In genomic region chr6:147204060-147204785, GRCh38 we compare ENCODE assay signal across 8 cellular contexts. TPM values are rescaled to one million over a fixed set of nuclear protein-coding genes. Genes with fewer than 3 reads are reported as not detected.
DNase-seq lines count a peak whose midpoint lies in the region; ATAC-seq and TF ChIP-seq lines count a peak whose summit lies in the region.

STXBP5 (plus strand) TSS chr6:147204417; CDS start chr6:147204533, 116 bp downstream.

- peak within 1 kb of the TSS; percentile 93 for H3K4me3 ChIP-seq in BLaER1
- peak within 1 kb of the TSS; percentile 92 to 94 for H3K4me3 ChIP-seq in neutrophil (ENCODE audit: low read depth in 1 of 2, low read length in 1 of 2)

- TF ChIP-seq CTCF in neutrophil (IDR thresholded peaks at IDR 0.05): no peak
- TF ChIP-seq CTCF in type B pancreatic cell (conservative IDR thresholded peaks at IDR 0.05): no peak

- peak within 1 kb of the TSS; percentile 91 for H3K9ac ChIP-seq in BLaER1

- peak; percentile 32 for ATAC-seq in GM19025 (IDR thresholded peaks at IDR 0.05; ENCODE audit: low read depth, unreplicated experiment)
- peak; percentile 32 for ATAC-seq in HG03280 (IDR thresholded peaks at IDR 0.05; ENCODE audit: unreplicated experiment)

- no peaks in the 10 kb centered on the region for H3K27me3 Mint-ChIP-seq in type B pancreatic cell

- H3K27ac ChIP-seq in BLaER1 (peak within 1 kb of the TSS; percentile 91), neutrophil (peak within 1 kb of the TSS; percentile 97)

- H3K36me3 ChIP-seq in BLaER1 (no peaks in the 10 kb centered on the region), neutrophil (no peaks in the 10 kb centered on the region)

- DNase-seq in RPMI8226 (peak; percentile 40), germinal center (ENCODE audit: low spot score) (peak; percentile 43), type B pancreatic cell (ENCODE audit: extremely low spot score, unreplicated experiment) (peak; percentile 70)
- peak; percentile 36 for DNase-seq in activated naive CD4-positive, alpha-beta T cell treated with Interleukin-2 at 50 U/mL for 16 hours

- H3K9me3 Mint-ChIP-seq in type B pancreatic cell: no peaks in the 10 kb centered on the region

- H3K4me1 Mint-ChIP-seq in type B pancreatic cell (ENCODE audit: unreplicated experiment): peaks cover 21% of the 10 kb centered on the region

- H3K9me3 ChIP-seq in BLaER1: no peaks in the 10 kb centered on the region
- no peaks in the 10 kb centered on the region for H3K9me3 ChIP-seq in neutrophil

- H3K27me3 ChIP-seq in BLaER1 (no peaks in the 10 kb centered on the region), neutrophil (no peaks in the 10 kb centered on the region)

- peak within 1 kb of the TSS; percentile 92 for H3K4me2 ChIP-seq in BLaER1

- H4K20me1 ChIP-seq in BLaER1: peaks cover 34% of the 10 kb centered on the region

- H3K36me3 Mint-ChIP-seq in type B pancreatic cell: peaks cover 5% of the 10 kb centered on the region

- peaks cover 26% of the 10 kb centered on the region for H3K4me1 ChIP-seq in BLaER1
- peaks cover 50 to 59% of the 10 kb centered on the region in 2 experiments for H3K4me1 ChIP-seq in neutrophil (ENCODE audit: control insufficient read depth in 1 of 2, insufficient read depth in 1 of 2, low read depth in 1 of 2, low read length in 1 of 2)

- peak within 1 kb of the TSS; percentile 94 for H3K27ac Mint-ChIP-seq in type B pancreatic cell

- H3K4me3 Mint-ChIP-seq in type B pancreatic cell: peak within 1 kb of the TSS; percentile 96

RNA-seq across cellular contexts. Expression of gene STXBP5, which starts in this region (rescaled TPM):
- 21.0 and 40.2 TPM in 2 replicates for total RNA-seq in type B pancreatic cell (ENCODE audit: low replicate concordance)

Comparison
In these comparisons a context has a peak if more than half of its experiments do, and no peak if none do; other contexts are left out.
1. Peak in every context shown above with its lines: DNase-seq, ATAC-seq, H3K4me3 ChIP-seq and H3K27ac ChIP-seq.